9 cellular contexts compared by ENCODE assay signal in genomic region chr12:113186666-113187325, GRCh38. TPM values are rescaled to one million over a fixed set of nuclear protein-coding genes. Genes with fewer than 3 reads are reported as not detected.
DNase-seq lines count a peak whose midpoint lies in the region; ATAC-seq and TF ChIP-seq lines count a peak whose summit lies in the region.
"Had no signal": no experiment of that assay in that cellular context is flagged by ENCODE, and none has a peak within 500 bp of the region (broad histone marks: within the 10 kb centered on the region; RNA-seq: fewer than 3 reads in every experiment).

No MANE protein-coding gene starts in this region.

- H3K9me3 ChIP-seq in heart left ventricle (no peaks in the 10 kb centered on the region), right atrium auricular region (no peaks in the 10 kb centered on the region), adipocyte (ENCODE audit: control insufficient read depth, low read length) (no peaks in the 10 kb centered on the region), liver (ENCODE audit: control insufficient read depth in 4 of 4, low read length in 3 of 4) (no peaks in the 10 kb centered on the region), transverse colon (no peaks in the 10 kb centered on the region)

- intact Hi-C loops in heart left ventricle (cut with DNase I) (loop anchor here in 1 of 10 donors (5.0 kb wide), 1 partner anchor 171 kb away; the partner anchor contains the start of gene PLBD2), transverse colon (cut with DNase I; ENCODE audit: low total_unique reads) (no loop called here)

- no peak for TF ChIP-seq EP300 in transverse colon (IDR thresholded peaks at IDR 0.05; ENCODE audit: low read depth)

- TF ChIP-seq POLR2A in heart left ventricle (IDR thresholded peaks at IDR 0.05), result no peak
- no peak for TF ChIP-seq POLR2A in transverse colon (IDR thresholded peaks at IDR 0.05)
- no peak for TF ChIP-seq POLR2A in erythroblast (IDR thresholded peaks at IDR 0.05; ENCODE audit: low read length)

- peaks cover 0 to 36% (median 21%) of the 10 kb centered on the region in 12 donors for H3K4me1 ChIP-seq in heart left ventricle
- H3K4me1 ChIP-seq in right atrium auricular region, result peaks cover 0 to 27% of the 10 kb centered on the region in 2 donors
- peaks cover 16% of the 10 kb centered on the region for H3K4me1 ChIP-seq in adipocyte (ENCODE audit: control insufficient read depth, insufficient read depth, low read length)
- H3K4me1 ChIP-seq in liver (ENCODE audit: control insufficient read depth in 4 of 4, insufficient read depth in 4 of 4, low read length in 3 of 4), result peaks cover 6 to 39% (median 24%) of the 10 kb centered on the region in 4 donors
- peaks cover 8 to 28% (median 26%) of the 10 kb centered on the region in 4 donors for H3K4me1 ChIP-seq in transverse colon

- H3K27me3 ChIP-seq in heart left ventricle, result no peaks in the 10 kb centered on the region
- H3K27me3 ChIP-seq in right atrium auricular region, result no peaks in the 10 kb centered on the region
- no peaks in the 10 kb centered on the region for H3K27me3 ChIP-seq in adipocyte (replicated peaks; ENCODE audit: control insufficient read depth, insufficient read depth, low read length)
- no peaks in the 10 kb centered on the region for H3K27me3 ChIP-seq in liver (ENCODE audit: control insufficient read depth in 4 of 4, insufficient read depth in 4 of 4, low read length in 3 of 4)
- no peaks in the 10 kb centered on the region for H3K27me3 ChIP-seq in transverse colon

- TF ChIP-seq CTCF in heart left ventricle (IDR thresholded peaks at IDR 0.05) (no peak), right atrium auricular region (IDR thresholded peaks at IDR 0.05) (no peak), liver (IDR thresholded peaks at IDR 0.05; ENCODE audit: low read depth, low read length, missing input control) (no peak), transverse colon (IDR thresholded peaks at IDR 0.05) (no peak)

- in situ Hi-C loops in transverse colon (cut with MboI; ENCODE audit: low pct_ligation_motif_present in 1 of 4, low pct_unique_long_range_greater_than_20kb in 1 of 4, low sequenced_read_pairs in 3 of 4), result loop anchor here in 1 of 4 donors (25.0 kb wide), 1 partner anchor 151 kb away; the partner anchor contains the start of gene SLC8B1

- ATAC-seq in heart left ventricle, result no peak
- no peak for ATAC-seq in HG02571 (IDR thresholded peaks at IDR 0.05; ENCODE audit: unreplicated experiment)

- H3K4me3 ChIP-seq in heart left ventricle (peak overlapping the region in 8 of 12 donors; percentile 73 to 99 (median 93)), right atrium auricular region (no peak overlapping the region), adipocyte (ENCODE audit: low read length) (peak overlapping the region; percentile 96), liver (ENCODE audit: low read depth in 1 of 3, low read length in 3 of 3) (peak overlapping the region; percentile 24 to 81 (median 79)), transverse colon (peak overlapping the region in 1 of 4 donors; percentile 89)

- TF ChIP-seq RAD21 in liver (IDR thresholded peaks at IDR 0.05), result no peak

- H3K27ac ChIP-seq in heart left ventricle (peak overlapping the region in 2 of 12 donors; percentile 95 to 96), right atrium auricular region (no peak overlapping the region), liver (ENCODE audit: low read depth in 1 of 2, low read length in 2 of 2) (peak overlapping the region; percentile 74 to 98), transverse colon (peak overlapping the region; percentile 1 to 100 (median 66))

- WGBS in heart left ventricle, 4 donors, result 84 to 95% (median 87%) methylated on average over 15 to 16 of the region's 16 CpGs
- WGBS in liver, result 36% methylated on average over 16 of the region's 16 CpGs
- WGBS in transverse colon (ENCODE audit: low coverage in 1 of 2), 2 donors, result 59 to 83% methylated on average over 1 to 16 of the region's 16 CpGs

- H3K9ac ChIP-seq in adipocyte (ENCODE audit: low read length) (peak overlapping the region; percentile 99), liver (ENCODE audit: low read depth in 1 of 2, low read length in 2 of 2) (peak overlapping the region; percentile 8 to 97)

- no peak for DNase-seq in heart left ventricle
- no peak for DNase-seq in right atrium auricular region (ENCODE audit: low spot score)
- no peak for DNase-seq in adipocyte (ENCODE audit: low read depth)
- DNase-seq in transverse colon, result peak; percentile 32
- no peak for DNase-seq in erythroblast (lab: John Stamatoyannopoulos, UW)
- no peak for DNase-seq in AG08396 (ENCODE audit: low spot score)

- H3K36me3 ChIP-seq in heart left ventricle, result peaks cover 0 to 36% (median 20%) of the 10 kb centered on the region in 9 donors
- H3K36me3 ChIP-seq in right atrium auricular region, result peaks cover 7% of the 10 kb centered on the region
- H3K36me3 ChIP-seq in adipocyte (ENCODE audit: control insufficient read depth, insufficient read depth, low read length, severe bottlenecking), result peaks cover 7% of the 10 kb centered on the region
- H3K36me3 ChIP-seq in liver (ENCODE audit: control insufficient read depth in 4 of 4, insufficient read depth in 3 of 4, low read depth in 1 of 4, low read length in 3 of 4), result peaks cover 1 to 14% (median 6%) of the 10 kb centered on the region in 4 donors
- H3K36me3 ChIP-seq in transverse colon, result peaks cover 0 to 8% (median 1%) of the 10 kb centered on the region in 4 donors

TF ChIP-seq in liver, 16 proteins besides CTCF, POLR2A, EP300 and RAD21:
- peak; percentile 72 to 75 for TF ChIP-seq HNF4A (conservative IDR thresholded peaks at IDR 0.05)
- peak; percentile 48 for TF ChIP-seq SP1 (IDR thresholded peaks at IDR 0.05)
- TF ChIP-seq REST (IDR thresholded peaks at IDR 0.05), result no peak
- peak; percentile 59 to 61 for TF ChIP-seq RXRA (IDR thresholded peaks at IDR 0.05)

RNA-seq across cellular contexts. Expression of gene RITA1, which starts 1.3 kb away (rescaled TPM):
- total RNA-seq in heart left ventricle (10 to 100 TPM; 13.3 to 30.7 (median 16.0) TPM), right atrium auricular region (10 to 100 TPM; 18.2 to 25.4 TPM), liver (10 to 100 TPM; 10.6 to 13.8 TPM), transverse colon (10 to 100 TPM; 17.5 to 41.5 (median 23.8) TPM)
- polyA plus RNA-seq in heart left ventricle (10 to 100 TPM; 10.4 to 12.9 TPM), liver (10 to 100 TPM; 16.0 to 18.1 TPM)

RNA-seq across cellular contexts. Expression of gene DDX54, which starts 1.5 kb away (rescaled TPM):
- 10 to 100 TPM; 28.2 to 60.2 (median 38.2) TPM for total RNA-seq in heart left ventricle
- 10 to 100 TPM; 23.4 to 53.2 TPM for polyA plus RNA-seq in heart left ventricle
- total RNA-seq in right atrium auricular region, result 10 to 100 TPM; 35.1 to 38.0 TPM
- total RNA-seq in liver, result 10 to 100 TPM; 20.2 to 20.5 TPM
- 10 to 100 TPM; 22.8 to 28.4 TPM for polyA plus RNA-seq in liver
- total RNA-seq in transverse colon, result 10 to 100 TPM; 60.7 to 96.1 (median 72.8) TPM

RNA-seq across cellular contexts. Expression of gene TPCN1, which starts 34.5 kb away (rescaled TPM):
- total RNA-seq in heart left ventricle (100 to 1,000 TPM in 4 of 9 donors, 10 to 100 TPM in 5; 52.1 to 136 (median 92.0) TPM), right atrium auricular region (10 to 100 TPM; 57.3 to 58.7 TPM), liver (10 to 100 TPM; 11.1 to 19.2 TPM), transverse colon (1,000 to 10,000 TPM in 1 of 4 donors, 100 to 1,000 TPM in 1, 10 to 100 TPM in 2; 85.1 to 1,315 (median 121) TPM)
- polyA plus RNA-seq in heart left ventricle (10 to 100 TPM; 22.6 to 75.1 TPM), liver (10 to 100 TPM in 1 of 2 donors, 1 to 10 TPM in 1; 8.6 to 16.4 TPM)

RNA-seq across cellular contexts. Expression of gene CFAP73, which starts 37.3 kb away (rescaled TPM):
- total RNA-seq in heart left ventricle, result not detected
- under 1 TPM; 0.04 to 0.11 TPM for polyA plus RNA-seq in heart left ventricle
- total RNA-seq in right atrium auricular region, result not detected
- under 1 TPM in 1 of 2 donors, not detected in 1; 0.19 TPM for total RNA-seq in liver
- polyA plus RNA-seq in liver, result under 1 TPM in 1 of 2 donors, not detected in 1; 0.18 TPM
- total RNA-seq in transverse colon, result not detected
- total RNA-seq: kidney epithelial cell had no signal

RNA-seq across cellular contexts. Expression of gene RASAL1, which starts 51.2 kb away (rescaled TPM):
- not detected for total RNA-seq in heart left ventricle
- polyA plus RNA-seq in heart left ventricle, result not detected
- not detected for total RNA-seq in right atrium auricular region
- total RNA-seq in liver, result under 1 TPM; 0.25 to 0.33 TPM
- under 1 TPM; 0.20 to 0.26 TPM for polyA plus RNA-seq in liver
- 10 to 100 TPM in 1 of 4 donors, 1 to 10 TPM in 3; 1.9 to 38.2 (median 4.9) TPM for total RNA-seq in transverse colon

Comparison
In these comparisons a context has a peak if more than half of its experiments do, and no peak if none do; other contexts are left out.
1. H3K4me3 ChIP-seq: peak in heart left ventricle (8 of 12), adipocyte (single experiment) and liver (3 of 3); none in right atrium auricular region (0 of 2).
2. H3K27ac ChIP-seq: peak in liver (2 of 2) and transverse colon (4 of 4); none in right atrium auricular region (0 of 2).